ENCODE assay signal across 19 cellular contexts in genomic region chr4:16078195-16078756, GRCh38. TPM values are rescaled to one million over a fixed set of nuclear protein-coding genes. Genes with fewer than 3 reads are reported as not detected.
"Had no signal": no experiment of that assay in that cellular context is flagged by ENCODE, and none has a peak within 500 bp of the region (broad histone marks: within the 10 kb centered on the region; RNA-seq: fewer than 3 reads in every experiment).

No MANE protein-coding gene starts in this region.

- H3K27ac ChIP-seq: dorsolateral prefrontal cortex, gastroesophageal sphincter, lower lobe of right lung, tibial nerve had no signal

- H3K36me3 Mint-ChIP-seq: activated CD8-positive, alpha-beta memory T cell treated with anti-CD3 and anti-CD28 coated beads, Interleukin-2, amount 10 ng/mL, durations not matched to agents 7 days and 5 days; activated naive CD8-positive, alpha-beta T cell; immature natural killer cell; natural killer cell treated with Interleukin-12 subunit alpha and Interleukin-12 subunit beta and Interleukin-15 and Interleukin-18, amount 100 ng/mL, for 72 hours had no signal

- H3K9me3 ChIP-seq: gastroesophageal sphincter, lower lobe of right lung, tibial nerve had no signal

- ATAC-seq: activated CD8-positive, alpha-beta memory T cell treated with anti-CD3 and anti-CD28 coated beads, Interleukin-2, amount 10 ng/mL, durations not matched to agents 7 days and 5 days; gastroesophageal sphincter; natural killer cell treated with Interleukin-12 subunit alpha and Interleukin-12 subunit beta and Interleukin-15 and Interleukin-18, amount 100 ng/mL, for 72 hours had no signal

- H3K4me3 ChIP-seq: dorsolateral prefrontal cortex, gastroesophageal sphincter, lower lobe of right lung, tibial nerve had no signal

- H3K27ac Mint-ChIP-seq: activated CD4-positive, alpha-beta memory T cell treated with anti-CD3 and anti-CD28 coated beads, Interleukin-2, amount 10 ng/mL, durations not matched to agents 7 days and 5 days; activated CD8-positive, alpha-beta memory T cell treated with anti-CD3 and anti-CD28 coated beads, Interleukin-2, amount 10 ng/mL, durations not matched to agents 7 days and 5 days; activated naive CD8-positive, alpha-beta T cell; immature natural killer cell; natural killer cell treated with Interleukin-12 subunit alpha and Interleukin-12 subunit beta and Interleukin-15 and Interleukin-18, amount 100 ng/mL, for 72 hours; stimulated activated naive CD8-positive, alpha-beta T cell treated with anti-CD3 and anti-CD28 coated beads, Interleukin-15, Interleukin-2, amounts not matched to agents 100 ng/mL and 50 ng/mL, for 24 hours had no signal

- H3K9me3 Mint-ChIP-seq: activated CD4-positive, alpha-beta memory T cell treated with anti-CD3 and anti-CD28 coated beads, Interleukin-2, amount 10 ng/mL, durations not matched to agents 7 days and 5 days; immature natural killer cell; natural killer cell treated with Interleukin-12 subunit alpha and Interleukin-12 subunit beta and Interleukin-15 and Interleukin-18, amount 100 ng/mL, for 72 hours; stimulated activated naive CD8-positive, alpha-beta T cell treated with anti-CD3 and anti-CD28 coated beads, Interleukin-15, Interleukin-2, amounts not matched to agents 100 ng/mL and 50 ng/mL, for 24 hours had no signal

- H3K36me3 ChIP-seq: gastroesophageal sphincter, lower lobe of right lung, tibial nerve had no signal

- DNase-seq: activated CD4-positive, alpha-beta memory T cell treated with anti-CD3 and anti-CD28 coated beads, Interleukin-2, amount 10 ng/mL, durations not matched to agents 7 days and 5 days; activated CD8-positive, alpha-beta memory T cell treated with anti-CD3 and anti-CD28 coated beads, Interleukin-2, amount 10 ng/mL, durations not matched to agents 7 days and 5 days; amniotic stem cell; caudate nucleus; dorsolateral prefrontal cortex; erythroblast; immature natural killer cell; lower lobe of right lung; nucleus accumbens; posterior cingulate gyrus; retina; stimulated activated CD4-positive, alpha-beta T cell treated with anti-CD3 and anti-CD28 coated beads, Interleukin-2, amount 100 ng/mL, for 48 hours; SW 1271 had no signal

- H3K4me3 Mint-ChIP-seq: activated CD4-positive, alpha-beta memory T cell treated with anti-CD3 and anti-CD28 coated beads, Interleukin-2, amount 10 ng/mL, durations not matched to agents 7 days and 5 days; activated CD8-positive, alpha-beta memory T cell treated with anti-CD3 and anti-CD28 coated beads, Interleukin-2, amount 10 ng/mL, durations not matched to agents 7 days and 5 days; activated naive CD8-positive, alpha-beta T cell; immature natural killer cell; natural killer cell treated with Interleukin-12 subunit alpha and Interleukin-12 subunit beta and Interleukin-15 and Interleukin-18, amount 100 ng/mL, for 72 hours; stimulated activated naive CD8-positive, alpha-beta T cell treated with anti-CD3 and anti-CD28 coated beads, Interleukin-15, Interleukin-2, amounts not matched to agents 100 ng/mL and 50 ng/mL, for 24 hours had no signal

RNA-seq across cellular contexts. Expression of gene PROM1, which starts 5.5 kb away (rescaled TPM):
- total RNA-seq: activated CD4-positive, alpha-beta memory T cell treated with anti-CD3 and anti-CD28 coated beads, Interleukin-2, amount 10 ng/mL, durations not matched to agents 7 days and 5 days; activated CD8-positive, alpha-beta memory T cell treated with anti-CD3 and anti-CD28 coated beads, Interleukin-2, amount 10 ng/mL, durations not matched to agents 7 days and 5 days; T-helper 2 cell treated with Interferon-gamma antibody and Interleukin-4, amounts not matched to agents 100 ng/mL and 5 ng/mL, for 36 hours; tibial nerve had no signal
